ENCODE assay signal across 27 cellular contexts in genomic region chr11:101466352-101466751, GRCh38.
A peak's percentile ranks its signal among the peaks of the same experiment; 100 is the strongest.
DNase-seq lines count a peak whose midpoint lies in the region; ATAC-seq and TF ChIP-seq lines count a peak whose summit lies in the region.
"Had no signal": no experiment of that assay in that cellular context is flagged by ENCODE, and none has a peak within 500 bp of the region (broad histone marks: within the 10 kb centered on the region; RNA-seq: fewer than 3 reads in every experiment).

No MANE protein-coding gene starts in this region.

- peak; percentile 48 for DNase-seq in DMS53 treated with DMSO at 0.1 percent for 48 hours (lab: John Stamatoyannopoulos, UW; ENCODE audit: unreplicated experiment)
- peak in 3 of 4 donors; percentile 4 to 19 (median 14) for DNase-seq in body of pancreas
- peak; percentile 32 for DNase-seq in mucosa of gallbladder (ENCODE audit: low spot score)
- DNase-seq in activated naive CD4-positive, alpha-beta T cell treated with anti-CD3 and anti-CD28 coated beads, Interleukin-2, amount 10 ng/mL, durations not matched to agents 7 days and 5 days = no peak
- DNase-seq in activated CD4-positive, alpha-beta memory T cell treated with anti-CD3 and anti-CD28 coated beads for 36 hours = no peak
- no peak for DNase-seq in DMS79 (lab: John Stamatoyannopoulos, UW)
- DNase-seq: activated CD4-positive, alpha-beta T cell treated with anti-CD3 and anti-CD28 coated beads, Interleukin-2, amount 10 ng/mL, durations not matched to agents 24 days and 14 days; BE2C; DMS79 treated with DMSO at 0.1 percent for 48 hours; head of caudate nucleus; KG1; left cardiac atrium; natural killer cell; NCI-H146; NCI-H526; stimulated activated CD4-positive, alpha-beta T cell treated with anti-CD3 and anti-CD28 coated beads, Interleukin-15, amount 100 ng/mL, for 24 hours; stimulated activated naive CD8-positive, alpha-beta T cell treated with anti-CD3 and anti-CD28 coated beads, Interleukin-15, Interleukin-2, amounts not matched to agents 100 U/mL and 50 U/mL, for 24 hours had no signal

- 55% methylated on average over 4 of the region's 4 CpGs for WGBS in HUES64
- 46 to 53% methylated on average over 4 of the region's 4 CpGs for WGBS in body of pancreas, 2 donors

- H3K36me3 ChIP-seq in HUES64 (ENCODE audit: insufficient read depth, low read length) (no peaks in the 10 kb centered on the region), body of pancreas (replicated peaks in 1 of 2; ENCODE audit: insufficient read depth in 1 of 2, low read depth in 2 of 2) (no peaks in the 10 kb centered on the region)
- H3K36me3 ChIP-seq: ascending aorta, BE2C had no signal

- H3K9ac ChIP-seq in HUES64 (ENCODE audit: low read depth, low read length) = no peak overlapping the region
- H3K9ac ChIP-seq: parathyroid adenoma had no signal

- H3K27ac ChIP-seq in HUES64 (ENCODE audit: low read depth, low read length) (0 out of 2 replicates have a peak overlapping the region, but pooled peaks have one; percentile 30), body of pancreas (no peak overlapping the region)
- H3K27ac ChIP-seq: ascending aorta, parathyroid adenoma, RWPE1, thoracic aorta had no signal

- H3K9me3 ChIP-seq in HUES64 (ENCODE audit: insufficient read depth, low read depth, low read length) (0 out of 2 replicates have a peak, but pooled peaks cover 2% of the 10 kb centered on the region), body of pancreas (no peaks in the 10 kb centered on the region)
- H3K9me3 ChIP-seq: ascending aorta, BE2C, thoracic aorta had no signal

- POLR2A ChIA-PET in activated CD4-positive, alpha-beta memory T cell treated with anti-CD3 and anti-CD28 coated beads for 36 hours (lab: Charles Lee) = no interaction called here

- no peak overlapping the region for H3K27ac Mint-ChIP-seq in activated naive CD4-positive, alpha-beta T cell treated with anti-CD3 and anti-CD28 coated beads, Interleukin-2, amount 10 ng/mL, durations not matched to agents 7 days and 5 days
- no peak overlapping the region for H3K27ac Mint-ChIP-seq in activated CD4-positive, alpha-beta memory T cell treated with anti-CD3 and anti-CD28 coated beads for 36 hours
- H3K27ac Mint-ChIP-seq: activated CD4-positive, alpha-beta T cell treated with anti-CD3 and anti-CD28 coated beads, Interleukin-2, amount 10 ng/mL, durations not matched to agents 24 days and 14 days; activated naive CD8-positive, alpha-beta T cell; activated T-helper 1 cell treated with anti-CD3 and anti-CD28 coated beads, Interleukin-12 subunit alpha, Interleukin-12 subunit beta, Interleukin-2, Interleukin-4 antibody, amounts not matched to agents 30 ng/mL and 10 ng/mL and 1 ng/mL, durations not matched to agents 14 hours and 24 hours and 36 hours; memory B cell; natural killer cell had no signal

- no peaks in the 10 kb centered on the region for H3K36me3 Mint-ChIP-seq in activated naive CD4-positive, alpha-beta T cell treated with anti-CD3 and anti-CD28 coated beads, Interleukin-2, amount 10 ng/mL, durations not matched to agents 7 days and 5 days
- H3K36me3 Mint-ChIP-seq in activated CD4-positive, alpha-beta memory T cell treated with anti-CD3 and anti-CD28 coated beads for 36 hours = no peaks in the 10 kb centered on the region
- H3K36me3 Mint-ChIP-seq: activated naive CD8-positive, alpha-beta T cell; memory B cell; natural killer cell had no signal

- peaks cover 2% of the 10 kb centered on the region for H3K9me3 Mint-ChIP-seq in activated naive CD4-positive, alpha-beta T cell treated with anti-CD3 and anti-CD28 coated beads, Interleukin-2, amount 10 ng/mL, durations not matched to agents 7 days and 5 days
- H3K9me3 Mint-ChIP-seq in activated CD4-positive, alpha-beta memory T cell treated with anti-CD3 and anti-CD28 coated beads for 36 hours = peaks cover 12% of the 10 kb centered on the region
- H3K9me3 Mint-ChIP-seq: activated CD4-positive, alpha-beta T cell treated with anti-CD3 and anti-CD28 coated beads, Interleukin-2, amount 10 ng/mL, durations not matched to agents 24 days and 14 days; activated T-helper 1 cell treated with anti-CD3 and anti-CD28 coated beads, Interleukin-12 subunit alpha, Interleukin-12 subunit beta, Interleukin-2, Interleukin-4 antibody, amounts not matched to agents 30 ng/mL and 10 ng/mL and 1 ng/mL, durations not matched to agents 14 hours and 24 hours and 36 hours had no signal

- no peak for ATAC-seq in body of pancreas
- ATAC-seq in HG03460 (IDR thresholded peaks at IDR 0.05; ENCODE audit: unreplicated experiment) = no peak
- ATAC-seq: left cardiac atrium; natural killer cell; sciatic nerve; stimulated activated naive CD8-positive, alpha-beta T cell treated with anti-CD3 and anti-CD28 coated beads, Interleukin-15, Interleukin-2, amounts not matched to agents 100 U/mL and 50 U/mL, for 24 hours had no signal

- H3K27me3 Mint-ChIP-seq in activated naive CD4-positive, alpha-beta T cell treated with anti-CD3 and anti-CD28 coated beads, Interleukin-2, amount 10 ng/mL, durations not matched to agents 7 days and 5 days = no peaks in the 10 kb centered on the region
- H3K27me3 Mint-ChIP-seq in activated CD4-positive, alpha-beta memory T cell treated with anti-CD3 and anti-CD28 coated beads for 36 hours = no peaks in the 10 kb centered on the region
- H3K27me3 Mint-ChIP-seq: activated CD4-positive, alpha-beta T cell treated with anti-CD3 and anti-CD28 coated beads, Interleukin-2, amount 10 ng/mL, durations not matched to agents 24 days and 14 days; activated naive CD8-positive, alpha-beta T cell had no signal

- CTCF ChIA-PET in activated naive CD4-positive, alpha-beta T cell treated with anti-CD3 and anti-CD28 coated beads, Interleukin-2, amount 10 ng/mL, durations not matched to agents 7 days and 5 days (lab: Charles Lee) = no interaction called here
- CTCF ChIA-PET in activated CD4-positive, alpha-beta memory T cell treated with anti-CD3 and anti-CD28 coated beads for 36 hours (lab: Charles Lee) = no interaction called here

- H3K4me1 ChIP-seq in HUES64 (ENCODE audit: insufficient read depth, low read length) (no peaks in the 10 kb centered on the region; the same call in 1 of the 2 replicates), body of pancreas (no peaks in the 10 kb centered on the region)
- H3K4me1 ChIP-seq: ascending aorta, BE2C, parathyroid adenoma had no signal

- intact Hi-C loops in body of pancreas (cut with DNase I) = no loop called here
- intact Hi-C loops in activated CD4-positive, alpha-beta memory T cell treated with anti-CD3 and anti-CD28 coated beads for 36 hours (cut with micrococcal nuclease) = no loop called here

- no peaks in the 10 kb centered on the region for H3K4me1 Mint-ChIP-seq in activated naive CD4-positive, alpha-beta T cell treated with anti-CD3 and anti-CD28 coated beads, Interleukin-2, amount 10 ng/mL, durations not matched to agents 7 days and 5 days
- no peaks in the 10 kb centered on the region for H3K4me1 Mint-ChIP-seq in activated CD4-positive, alpha-beta memory T cell treated with anti-CD3 and anti-CD28 coated beads for 36 hours (ENCODE audit: low read depth)
- H3K4me1 Mint-ChIP-seq: activated CD4-positive, alpha-beta T cell treated with anti-CD3 and anti-CD28 coated beads, Interleukin-2, amount 10 ng/mL, durations not matched to agents 24 days and 14 days; memory B cell; natural killer cell had no signal

- H3K27me3 ChIP-seq in HUES64 (ENCODE audit: insufficient read depth, low read length) (no peaks in the 10 kb centered on the region), body of pancreas (no peaks in the 10 kb centered on the region)
- H3K27me3 ChIP-seq: ascending aorta, BE2C had no signal

- H3K4me3 ChIP-seq in HUES64 (ENCODE audit: low read length) (no peak overlapping the region), body of pancreas (no peak overlapping the region)
- H3K4me3 ChIP-seq: ascending aorta, thoracic aorta had no signal

- no peak for TF ChIP-seq CTCF in body of pancreas (IDR thresholded peaks at IDR 0.05)

- TF ChIP-seq POLR2A in body of pancreas (IDR thresholded peaks at IDR 0.05) = no peak

- H3K4me3 Mint-ChIP-seq in activated naive CD4-positive, alpha-beta T cell treated with anti-CD3 and anti-CD28 coated beads, Interleukin-2, amount 10 ng/mL, durations not matched to agents 7 days and 5 days = no peak overlapping the region
- no peak overlapping the region for H3K4me3 Mint-ChIP-seq in activated CD4-positive, alpha-beta memory T cell treated with anti-CD3 and anti-CD28 coated beads for 36 hours
- H3K4me3 Mint-ChIP-seq: activated CD4-positive, alpha-beta T cell treated with anti-CD3 and anti-CD28 coated beads, Interleukin-2, amount 10 ng/mL, durations not matched to agents 24 days and 14 days; activated naive CD8-positive, alpha-beta T cell; activated T-helper 1 cell treated with anti-CD3 and anti-CD28 coated beads, Interleukin-12 subunit alpha, Interleukin-12 subunit beta, Interleukin-2, Interleukin-4 antibody, amounts not matched to agents 30 ng/mL and 10 ng/mL and 1 ng/mL, durations not matched to agents 14 hours and 24 hours and 36 hours; memory B cell; natural killer cell had no signal

Comparison
In these comparisons a context has a peak if more than half of its experiments do, and no peak if none do; other contexts are left out.
1. DNase-seq: peak in DMS53 treated with DMSO at 0.1 percent for 48 hours (single experiment), body of pancreas (3 of 4) and mucosa of gallbladder (single experiment); none in activated naive CD4-positive, alpha-beta T cell treated with anti-CD3 and anti-CD28 coated beads, Interleukin-2, amount 10 ng/mL, durations not matched to agents 7 days and 5 days (single experiment), activated CD4-positive, alpha-beta memory T cell treated with anti-CD3 and anti-CD28 coated beads for 36 hours (single experiment) and DMS79 (single experiment).